In genomic region chr12:120528861-120529525, GRCh38 we compare ENCODE assay signal across 8 cellular contexts.
DNase-seq lines count a peak whose midpoint lies in the region; ATAC-seq and TF ChIP-seq lines count a peak whose summit lies in the region.

COQ5 (minus strand) TSS chr12:120529158; CDS start chr12:120529141, 17 bp downstream.

- DNase-seq in AG08395 (ENCODE audit: low spot score) (peak; percentile 86), NCI-H446 treated with DMSO at 0.1 percent for 48 hours (lab: John Stamatoyannopoulos, UW) (peak; percentile 67), kidney tubule cell (ENCODE audit: low spot score) (peak; percentile 85)
- peak; percentile 90 for DNase-seq in activated CD4-positive, alpha-beta T cell treated with anti-CD3 and anti-CD28 coated beads for 48 hours
- DNase-seq in stimulated activated CD4-positive, alpha-beta T cell treated with anti-CD3 and anti-CD28 coated beads, Interleukin-1b, Interleukin-23, amount 100 ng/mL, for 24 hours (ENCODE audit: low read depth in 4 of 4, low spot score in 1 of 4) = peak; percentile 68 to 81 (median 74)

- H3K27ac ChIP-seq in cingulate gyrus (ENCODE audit: low read depth, low read length) = peak within 1 kb of the TSS; percentile 89

- in situ Hi-C loops in GM18951 (cut with MboI; ENCODE audit: low sequenced_read_pairs, unreplicated experiment) = no loop called here

- peak; percentile 73 for ATAC-seq in HG03280 (IDR thresholded peaks at IDR 0.05; ENCODE audit: unreplicated experiment)

- TF ChIP-seq POLR2A in GM18951 (IDR thresholded peaks at IDR 0.05; ENCODE audit: extremely low read depth, insufficient read depth, insufficient read length) = peak; percentile 91

Comparison
In these comparisons a context has a peak if more than half of its experiments do, and no peak if none do; other contexts are left out.
1. Peak in every context shown above with its lines: DNase-seq, ATAC-seq and H3K27ac ChIP-seq.